1 cellular context compared by ENCODE assay signal in the genomic region with DNA sequence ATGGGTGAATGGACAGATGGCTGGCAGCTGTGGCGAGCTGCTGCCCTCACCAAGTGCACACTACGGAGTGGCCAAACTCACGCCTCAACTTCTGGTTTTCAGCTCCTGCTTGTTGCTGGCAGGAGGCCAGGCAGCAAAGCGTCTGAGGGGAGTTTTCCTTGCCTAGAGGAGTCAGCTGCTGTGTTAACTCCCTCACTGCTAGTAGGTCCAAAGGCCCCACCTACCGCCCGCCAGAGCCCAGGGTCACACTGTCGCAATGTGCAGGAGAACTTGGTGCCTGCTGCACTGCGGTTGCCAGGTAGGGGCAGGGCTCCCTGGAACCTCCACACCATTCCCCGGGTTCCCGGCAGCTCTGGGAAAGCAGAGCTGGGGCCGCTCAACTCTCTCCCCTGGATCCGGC.
TF ChIP-seq lines count a peak whose summit lies in the region.

A gene with protein sequence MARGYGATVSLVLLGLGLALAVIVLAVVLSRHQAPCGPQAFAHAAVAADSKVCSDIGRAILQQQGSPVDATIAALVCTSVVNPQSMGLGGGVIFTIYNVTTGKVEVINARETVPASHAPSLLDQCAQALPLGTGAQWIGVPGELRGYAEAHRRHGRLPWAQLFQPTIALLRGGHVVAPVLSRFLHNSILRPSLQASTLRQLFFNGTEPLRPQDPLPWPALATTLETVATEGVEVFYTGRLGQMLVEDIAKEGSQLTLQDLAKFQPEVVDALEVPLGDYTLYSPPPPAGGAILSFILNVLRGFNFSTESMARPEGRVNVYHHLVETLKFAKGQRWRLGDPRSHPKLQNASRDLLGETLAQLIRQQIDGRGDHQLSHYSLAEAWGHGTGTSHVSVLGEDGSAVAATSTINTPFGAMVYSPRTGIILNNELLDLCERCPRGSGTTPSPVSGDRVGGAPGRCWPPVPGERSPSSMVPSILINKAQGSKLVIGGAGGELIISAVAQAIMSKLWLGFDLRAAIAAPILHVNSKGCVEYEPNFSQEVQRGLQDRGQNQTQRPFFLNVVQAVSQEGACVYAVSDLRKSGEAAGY (minus strand): TSS at position 73 of the 400 bp plus-strand sequence. CDS start 357 bp downstream, outside the sequence.

TF ChIP-seq in HepG2, 621 proteins besides CTCF, POLR2A, EP300 and RAD21:
- TF ChIP-seq, protein P1, sequence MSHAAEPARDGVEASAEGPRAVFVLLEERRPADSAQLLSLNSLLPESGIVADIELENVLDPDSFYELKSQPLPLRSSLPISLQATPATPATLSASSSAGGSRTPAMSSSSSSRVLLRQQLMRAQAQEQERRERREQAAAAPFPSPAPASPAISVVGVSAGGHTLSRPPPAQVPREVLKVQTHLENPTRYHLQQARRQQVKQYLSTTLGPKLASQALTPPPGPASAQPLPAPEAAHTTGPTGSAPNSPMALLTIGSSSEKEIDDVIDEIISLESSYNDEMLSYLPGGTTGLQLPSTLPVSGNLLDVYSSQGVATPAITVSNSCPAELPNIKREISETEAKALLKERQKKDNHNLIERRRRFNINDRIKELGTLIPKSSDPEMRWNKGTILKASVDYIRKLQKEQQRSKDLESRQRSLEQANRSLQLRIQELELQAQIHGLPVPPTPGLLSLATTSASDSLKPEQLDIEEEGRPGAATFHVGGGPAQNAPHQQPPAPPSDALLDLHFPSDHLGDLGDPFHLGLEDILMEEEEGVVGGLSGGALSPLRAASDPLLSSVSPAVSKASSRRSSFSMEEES (CRISPR knock-in tag; IDR thresholded peaks at IDR 0.05), result 0 out of 2 replicates have a peak, but pooled peaks have one; percentile 19
- TF ChIP-seq GATAD2A (CRISPR knock-in tag; IDR thresholded peaks at IDR 0.05) (peak; percentile 42; the same call in 1 of the 2 replicates), ZNF652 (CRISPR knock-in tag; IDR thresholded peaks at IDR 0.05; ENCODE audit: borderline replicate concordance, low read depth) (peak; percentile 92), ZBTB7B (CRISPR knock-in tag; IDR thresholded peaks at IDR 0.05) (0 out of 2 replicates have a peak, but pooled peaks have one; percentile 26), HNF4A (CRISPR knock-in tag; IDR thresholded peaks at IDR 0.05) (peak; percentile 50), CEBPG (CRISPR knock-in tag; IDR thresholded peaks at IDR 0.05) (peak; percentile 72), CEBPB (IDR thresholded peaks at IDR 0.05; ENCODE audit: borderline replicate concordance, low read depth, low read length) (peak; percentile 21; the same call in 1 of the 2 replicates)
- TF ChIP-seq, protein P2, sequence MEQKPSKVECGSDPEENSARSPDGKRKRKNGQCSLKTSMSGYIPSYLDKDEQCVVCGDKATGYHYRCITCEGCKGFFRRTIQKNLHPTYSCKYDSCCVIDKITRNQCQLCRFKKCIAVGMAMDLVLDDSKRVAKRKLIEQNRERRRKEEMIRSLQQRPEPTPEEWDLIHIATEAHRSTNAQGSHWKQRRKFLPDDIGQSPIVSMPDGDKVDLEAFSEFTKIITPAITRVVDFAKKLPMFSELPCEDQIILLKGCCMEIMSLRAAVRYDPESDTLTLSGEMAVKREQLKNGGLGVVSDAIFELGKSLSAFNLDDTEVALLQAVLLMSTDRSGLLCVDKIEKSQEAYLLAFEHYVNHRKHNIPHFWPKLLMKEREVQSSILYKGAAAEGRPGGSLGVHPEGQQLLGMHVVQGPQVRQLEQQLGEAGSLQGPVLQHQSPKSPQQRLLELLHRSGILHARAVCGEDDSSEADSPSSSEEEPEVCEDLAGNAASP (CRISPR knock-in tag; IDR thresholded peaks at IDR 0.05; ENCODE audit: borderline replicate concordance), result 0 out of 2 replicates have a peak, but pooled peaks have one; percentile 6
- TF ChIP-seq, protein P3, sequence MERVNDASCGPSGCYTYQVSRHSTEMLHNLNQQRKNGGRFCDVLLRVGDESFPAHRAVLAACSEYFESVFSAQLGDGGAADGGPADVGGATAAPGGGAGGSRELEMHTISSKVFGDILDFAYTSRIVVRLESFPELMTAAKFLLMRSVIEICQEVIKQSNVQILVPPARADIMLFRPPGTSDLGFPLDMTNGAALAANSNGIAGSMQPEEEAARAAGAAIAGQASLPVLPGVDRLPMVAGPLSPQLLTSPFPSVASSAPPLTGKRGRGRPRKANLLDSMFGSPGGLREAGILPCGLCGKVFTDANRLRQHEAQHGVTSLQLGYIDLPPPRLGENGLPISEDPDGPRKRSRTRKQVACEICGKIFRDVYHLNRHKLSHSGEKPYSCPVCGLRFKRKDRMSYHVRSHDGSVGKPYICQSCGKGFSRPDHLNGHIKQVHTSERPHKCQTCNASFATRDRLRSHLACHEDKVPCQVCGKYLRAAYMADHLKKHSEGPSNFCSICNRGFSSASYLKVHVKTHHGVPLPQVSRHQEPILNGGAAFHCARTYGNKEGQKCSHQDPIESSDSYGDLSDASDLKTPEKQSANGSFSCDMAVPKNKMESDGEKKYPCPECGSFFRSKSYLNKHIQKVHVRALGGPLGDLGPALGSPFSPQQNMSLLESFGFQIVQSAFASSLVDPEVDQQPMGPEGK (CRISPR knock-in tag; IDR thresholded peaks at IDR 0.05), result 0 out of 2 replicates have a peak, but pooled peaks have one; percentile 13
- TF ChIP-seq, protein P4, sequence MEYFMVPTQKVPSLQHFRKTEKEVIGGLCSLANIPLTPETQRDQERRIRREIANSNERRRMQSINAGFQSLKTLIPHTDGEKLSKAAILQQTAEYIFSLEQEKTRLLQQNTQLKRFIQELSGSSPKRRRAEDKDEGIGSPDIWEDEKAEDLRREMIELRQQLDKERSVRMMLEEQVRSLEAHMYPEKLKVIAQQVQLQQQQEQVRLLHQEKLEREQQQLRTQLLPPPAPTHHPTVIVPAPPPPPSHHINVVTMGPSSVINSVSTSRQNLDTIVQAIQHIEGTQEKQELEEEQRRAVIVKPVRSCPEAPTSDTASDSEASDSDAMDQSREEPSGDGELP (IDR thresholded peaks at IDR 0.05; ENCODE audit: borderline replicate concordance, low read depth), result peak; percentile 82
- TF ChIP-seq, protein P5, sequence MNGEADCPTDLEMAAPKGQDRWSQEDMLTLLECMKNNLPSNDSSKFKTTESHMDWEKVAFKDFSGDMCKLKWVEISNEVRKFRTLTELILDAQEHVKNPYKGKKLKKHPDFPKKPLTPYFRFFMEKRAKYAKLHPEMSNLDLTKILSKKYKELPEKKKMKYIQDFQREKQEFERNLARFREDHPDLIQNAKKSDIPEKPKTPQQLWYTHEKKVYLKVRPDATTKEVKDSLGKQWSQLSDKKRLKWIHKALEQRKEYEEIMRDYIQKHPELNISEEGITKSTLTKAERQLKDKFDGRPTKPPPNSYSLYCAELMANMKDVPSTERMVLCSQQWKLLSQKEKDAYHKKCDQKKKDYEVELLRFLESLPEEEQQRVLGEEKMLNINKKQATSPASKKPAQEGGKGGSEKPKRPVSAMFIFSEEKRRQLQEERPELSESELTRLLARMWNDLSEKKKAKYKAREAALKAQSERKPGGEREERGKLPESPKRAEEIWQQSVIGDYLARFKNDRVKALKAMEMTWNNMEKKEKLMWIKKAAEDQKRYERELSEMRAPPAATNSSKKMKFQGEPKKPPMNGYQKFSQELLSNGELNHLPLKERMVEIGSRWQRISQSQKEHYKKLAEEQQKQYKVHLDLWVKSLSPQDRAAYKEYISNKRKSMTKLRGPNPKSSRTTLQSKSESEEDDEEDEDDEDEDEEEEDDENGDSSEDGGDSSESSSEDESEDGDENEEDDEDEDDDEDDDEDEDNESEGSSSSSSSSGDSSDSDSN (CRISPR knock-in tag; IDR thresholded peaks at IDR 0.05), result 0 out of 2 replicates have a peak, but pooled peaks have one; percentile 25
- TF ChIP-seq, protein P6, sequence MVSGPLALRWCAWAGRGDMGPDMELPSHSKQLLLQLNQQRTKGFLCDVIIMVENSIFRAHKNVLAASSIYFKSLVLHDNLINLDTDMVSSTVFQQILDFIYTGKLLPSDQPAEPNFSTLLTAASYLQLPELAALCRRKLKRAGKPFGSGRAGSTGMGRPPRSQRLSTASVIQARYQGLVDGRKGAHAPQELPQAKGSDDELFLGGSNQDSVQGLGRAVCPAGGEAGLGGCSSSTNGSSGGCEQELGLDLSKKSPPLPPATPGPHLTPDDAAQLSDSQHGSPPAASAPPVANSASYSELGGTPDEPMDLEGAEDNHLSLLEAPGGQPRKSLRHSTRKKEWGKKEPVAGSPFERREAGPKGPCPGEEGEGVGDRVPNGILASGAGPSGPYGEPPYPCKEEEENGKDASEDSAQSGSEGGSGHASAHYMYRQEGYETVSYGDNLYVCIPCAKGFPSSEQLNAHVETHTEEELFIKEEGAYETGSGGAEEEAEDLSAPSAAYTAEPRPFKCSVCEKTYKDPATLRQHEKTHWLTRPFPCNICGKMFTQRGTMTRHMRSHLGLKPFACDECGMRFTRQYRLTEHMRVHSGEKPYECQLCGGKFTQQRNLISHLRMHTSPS (CRISPR knock-in tag; IDR thresholded peaks at IDR 0.05; ENCODE audit: low read depth), result 0 out of 2 replicates have a peak, but pooled peaks have one; percentile 17
